ENCODE assay signal across 10 cellular contexts in genomic region chr5:1537166-1538154, GRCh38. TPM values are rescaled to one million over a fixed set of nuclear protein-coding genes. Genes with fewer than 3 reads are reported as not detected.
DNase-seq lines count a peak whose midpoint lies in the region; ATAC-seq and TF ChIP-seq lines count a peak whose summit lies in the region.
"Had no signal": no experiment of that assay in that cellular context is flagged by ENCODE, and none has a peak within 500 bp of the region (broad histone marks: within the 10 kb centered on the region; RNA-seq: fewer than 3 reads in every experiment).

No MANE protein-coding gene starts in this region.

- no peaks in the 10 kb centered on the region for H3K27me3 ChIP-seq in CD4-positive, alpha-beta memory T cell (ENCODE audit: insufficient read depth, low read length)
- no peaks in the 10 kb centered on the region for H3K27me3 ChIP-seq in MG63
- no peaks in the 10 kb centered on the region for H3K27me3 ChIP-seq in neural progenitor cell

- H3K9me3 ChIP-seq in CD4-positive, alpha-beta memory T cell (ENCODE audit: control insufficient read depth in 1 of 2, low read length in 2 of 2): no peaks in the 10 kb centered on the region
- H3K9me3 ChIP-seq in MG63 (no peaks in the 10 kb centered on the region), neural progenitor cell (ENCODE audit: low read depth) (no peaks in the 10 kb centered on the region)

- no peak overlapping the region for H3K4me2 ChIP-seq in neural progenitor cell

- no peak overlapping the region for H3K9ac ChIP-seq in neural progenitor cell

- TF ChIP-seq CTCF in neural progenitor cell (IDR thresholded peaks at IDR 0.05): no peak

- peaks cover 0 to 6% (median 0%) of the 10 kb centered on the region in 8 donors for H3K9me3 Mint-ChIP-seq in CD4-positive, alpha-beta memory T cell
- no peaks in the 10 kb centered on the region for H3K9me3 Mint-ChIP-seq in dendritic cell treated with granulocyte-macrophage colony-stimulating factor and Interleukin-4, amounts not matched to agents 40 ng/mL and 50 ng/mL, for 4 days
- H3K9me3 Mint-ChIP-seq in neural progenitor cell: peaks cover 3% of the 10 kb centered on the region

- POLR2A ChIA-PET in CD4-positive, alpha-beta memory T cell (lab: Charles Lee; ENCODE audit: partially characterized antibody): interaction anchor here (0.6 to 2.8 kb wide), 6 partner anchors 15 to 255 kb away, joined by 3 to 36 read pairs (median 4); partner anchors contain the start of gene LPCAT1

- no peaks in the 10 kb centered on the region for H3K27me3 Mint-ChIP-seq in CD4-positive, alpha-beta memory T cell
- no peaks in the 10 kb centered on the region for H3K27me3 Mint-ChIP-seq in dendritic cell treated with granulocyte-macrophage colony-stimulating factor and Interleukin-4, amounts not matched to agents 40 ng/mL and 50 ng/mL, for 4 days
- peaks cover 5% of the 10 kb centered on the region for H3K27me3 Mint-ChIP-seq in neural progenitor cell (ENCODE audit: insufficient read depth, low read depth)

- CTCF ChIA-PET in CD4-positive, alpha-beta memory T cell (lab: Charles Lee; ENCODE audit: partially characterized antibody): no interaction called here

- DNase-seq in CD4-positive, alpha-beta memory T cell: no peak
- DNase-seq in MG63 (no peak), neural progenitor cell (ENCODE audit: low spot score) (no peak), HUDEP-2 (lab: John Stamatoyannopoulos, UW; ENCODE audit: unreplicated experiment in 76 of 76) (no peak)
- DNase-seq: anterior cingulate cortex, NCI-H1417 treated with DMSO at 0.1 percent for 48 hours had no signal

- peaks cover 20 to 35% (median 28%) of the 10 kb centered on the region in 4 donors for H3K4me1 Mint-ChIP-seq in CD4-positive, alpha-beta memory T cell
- peaks cover 27% of the 10 kb centered on the region for H3K4me1 Mint-ChIP-seq in dendritic cell treated with granulocyte-macrophage colony-stimulating factor and Interleukin-4, amounts not matched to agents 40 ng/mL and 50 ng/mL, for 4 days (ENCODE audit: low read depth)
- no peaks in the 10 kb centered on the region for H3K4me1 Mint-ChIP-seq in neural progenitor cell

- H3K4me1 ChIP-seq in CD4-positive, alpha-beta memory T cell (ENCODE audit: insufficient read depth, low read length): peaks cover 26% of the 10 kb centered on the region
- H3K4me1 ChIP-seq in neural progenitor cell: no peaks in the 10 kb centered on the region

- no peak overlapping the region for H2AFZ ChIP-seq in neural progenitor cell (replicated peaks)

- no peaks in the 10 kb centered on the region for H3F3A ChIP-seq in neural progenitor cell (ENCODE audit: low read depth)

- peak overlapping the region; percentile 77 to 90 (median 84) for H3K4me3 Mint-ChIP-seq in CD4-positive, alpha-beta memory T cell
- H3K4me3 Mint-ChIP-seq in dendritic cell treated with granulocyte-macrophage colony-stimulating factor and Interleukin-4, amounts not matched to agents 40 ng/mL and 50 ng/mL, for 4 days: peak overlapping the region; percentile 69
- peak overlapping the region; percentile 15 for H3K4me3 Mint-ChIP-seq in neural progenitor cell

- H3K79me2 ChIP-seq in neural progenitor cell (ENCODE audit: low read depth): no peaks in the 10 kb centered on the region

- peak overlapping the region; percentile 72 for H3K27ac ChIP-seq in CD4-positive, alpha-beta memory T cell (ENCODE audit: low read depth, low read length)
- H3K27ac ChIP-seq in neural progenitor cell: no peak overlapping the region

- ATAC-seq in GM18870 (IDR thresholded peaks at IDR 0.05; ENCODE audit: unreplicated experiment) (no peak), GM19452 (IDR thresholded peaks at IDR 0.05; ENCODE audit: unreplicated experiment) (no peak), GM19455 (IDR thresholded peaks at IDR 0.05; ENCODE audit: unreplicated experiment) (no peak)

- intact Hi-C loops in CD4-positive, alpha-beta memory T cell (cut with micrococcal nuclease): loop anchor here (2.0 to 5.0 kb wide), 3 partner anchors 55 to 150 kb away; no protein-coding TSS in a partner anchor
- intact Hi-C loops in dendritic cell treated with granulocyte-macrophage colony-stimulating factor and Interleukin-4, amounts not matched to agents 40 ng/mL and 50 ng/mL, for 4 days (cut with micrococcal nuclease): no loop called here

- H3K36me3 ChIP-seq in CD4-positive, alpha-beta memory T cell (ENCODE audit: insufficient read depth, low read length): no peaks in the 10 kb centered on the region
- H3K36me3 ChIP-seq in MG63 (no peaks in the 10 kb centered on the region), neural progenitor cell (no peaks in the 10 kb centered on the region)

- H3K36me3 Mint-ChIP-seq in CD4-positive, alpha-beta memory T cell: no peaks in the 10 kb centered on the region
- H3K36me3 Mint-ChIP-seq in dendritic cell treated with granulocyte-macrophage colony-stimulating factor and Interleukin-4, amounts not matched to agents 40 ng/mL and 50 ng/mL, for 4 days (ENCODE audit: low read depth): no peaks in the 10 kb centered on the region
- H3K36me3 Mint-ChIP-seq in neural progenitor cell: no peaks in the 10 kb centered on the region

- H4K20me1 ChIP-seq in neural progenitor cell (ENCODE audit: low read depth): no peaks in the 10 kb centered on the region

- H3K4me3 ChIP-seq in CD4-positive, alpha-beta memory T cell (ENCODE audit: low read length in 2 of 2): no peak overlapping the region
- H3K4me3 ChIP-seq in MG63 (peak overlapping the region; percentile 23), neural progenitor cell (no peak overlapping the region)

- H3K27ac Mint-ChIP-seq in CD4-positive, alpha-beta memory T cell: peak overlapping the region; percentile 88 to 98 (median 92)
- H3K27ac Mint-ChIP-seq in dendritic cell treated with granulocyte-macrophage colony-stimulating factor and Interleukin-4, amounts not matched to agents 40 ng/mL and 50 ng/mL, for 4 days: peak overlapping the region; percentile 85
- no peak overlapping the region for H3K27ac Mint-ChIP-seq in neural progenitor cell

RNA-seq across cellular contexts. Expression of gene LPCAT1, which starts 13.7 kb away (rescaled TPM):
- 10 to 100 TPM; 62.8 to 63.6 TPM for total RNA-seq in CD4-positive, alpha-beta memory T cell
- polyA plus RNA-seq in CD4-positive, alpha-beta memory T cell: 10 to 100 TPM in 1 of 2 donors, 1 to 10 TPM in 1; 9.0 to 32.2 TPM
- 130 and 166 TPM in 2 replicates for total RNA-seq in MG63 (2014; rRNA removed; shearing (Covaris generic); ENCODE audit: low replicate concordance)
- total RNA-seq in neural progenitor cell (ENCODE audit: low replicate concordance): 76.5 and 108 TPM in 2 replicates

Comparison
In these comparisons a context has a peak if more than half of its experiments do, and no peak if none do; other contexts are left out.
1. H3K4me3 Mint-ChIP-seq: peak in every context shown above with its lines; median percentile 84 in CD4-positive, alpha-beta memory T cell; 69 in dendritic cell treated with granulocyte-macrophage colony-stimulating factor and Interleukin-4, amounts not matched to agents 40 ng/mL and 50 ng/mL, for 4 days; 15 in neural progenitor cell.